In the genomic region with DNA sequence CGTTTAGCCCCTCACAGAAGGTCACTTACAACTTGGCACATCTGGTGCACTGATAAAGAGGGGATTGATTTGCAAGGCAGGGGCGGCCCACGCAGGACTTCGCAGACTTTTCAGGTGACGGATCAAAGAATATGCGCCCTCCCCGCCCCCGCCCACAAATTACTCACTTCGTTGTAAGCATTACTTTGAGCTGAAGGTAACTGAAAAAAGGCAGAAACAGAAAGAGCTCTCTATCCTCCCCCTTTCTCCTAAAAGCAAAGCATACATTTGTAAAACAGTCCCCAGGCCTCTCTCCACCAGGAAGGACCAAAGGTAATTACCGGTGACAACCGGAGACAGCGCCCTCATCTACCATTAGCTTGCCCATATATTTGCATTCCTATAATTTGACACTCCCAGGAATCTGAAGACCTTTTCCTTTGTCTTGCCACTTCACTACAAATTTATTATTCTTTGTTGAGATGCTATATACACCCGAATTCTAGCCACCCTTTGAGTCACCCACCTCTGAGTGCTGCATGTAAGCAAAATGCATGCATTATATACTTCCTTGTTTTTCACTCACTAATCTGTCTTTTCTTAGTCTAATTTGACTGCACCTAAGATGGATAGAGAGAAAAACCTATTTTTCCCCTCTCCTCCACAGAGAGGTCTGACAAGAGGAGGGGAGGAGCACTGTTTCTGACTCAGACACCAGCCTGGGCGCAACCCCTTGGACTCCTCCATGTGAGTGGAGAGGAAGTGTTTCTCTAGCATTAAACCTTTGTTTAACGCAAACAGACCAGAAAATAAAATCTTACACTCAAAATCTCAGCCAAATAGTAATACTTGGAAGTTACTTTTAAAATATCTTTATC, we compare ENCODE assay signal across 12 cellular contexts.
DNase-seq lines count a peak whose midpoint lies in the region; ATAC-seq and TF ChIP-seq lines count a peak whose summit lies in the region.
"Had no signal": no experiment of that assay in that cellular context is flagged by ENCODE, and none has a peak within 500 bp of the region (broad histone marks: within the 10 kb centered on the region; RNA-seq: fewer than 3 reads in every experiment).

No MANE protein-coding gene starts in this region.

- H3K4me3 ChIP-seq in Loucy (ENCODE audit: low read length, poor library complexity, severe bottlenecking) = no peak overlapping the region
- H3K4me3 ChIP-seq: ovary had no signal

- no peaks in the 10 kb centered on the region for H3K27me3 ChIP-seq in Loucy (ENCODE audit: insufficient read depth, low read length, poor library complexity, severe bottlenecking)
- H3K27me3 ChIP-seq: ovary had no signal

- H3K9ac ChIP-seq in Loucy (ENCODE audit: low read depth, low read length, poor library complexity, severe bottlenecking) = no peak overlapping the region

- H2AFZ ChIP-seq in Loucy (ENCODE audit: low read length) = peak overlapping the region; percentile 84

- peak; percentile 32 for DNase-seq in activated T-cell treated with anti-CD3 and anti-CD28 coated beads for 24 hours (ENCODE audit: low read depth)
- peak; percentile 29 for DNase-seq in iPS-NIHi11 (ENCODE audit: low spot score)
- DNase-seq in stimulated activated CD4-positive, alpha-beta T cell treated with anti-CD3 and anti-CD28 coated beads, TNF-alpha, amount 100 ng/mL, for 4 hours (ENCODE audit: low read depth in 3 of 3) = peak; percentile 34 to 48 (median 35)
- DNase-seq in GDM1 (lab: John Stamatoyannopoulos, UW) = no peak
- DNase-seq in SK-N-DZ (ENCODE audit: low spot score) = no peak
- DNase-seq: DND-41; effector CD4-positive, alpha-beta T cell; NCI-H2081; ovary had no signal

- H4K20me1 ChIP-seq in Loucy (ENCODE audit: insufficient read depth, low read length, poor library complexity, severe bottlenecking) = no peaks in the 10 kb centered on the region

- H3K79me2 ChIP-seq in Loucy (ENCODE audit: insufficient read depth, low read length) = no peaks in the 10 kb centered on the region

- no peaks in the 10 kb centered on the region for H3F3A ChIP-seq in Loucy (ENCODE audit: low read depth)

- ATAC-seq in GM18505 (IDR thresholded peaks at IDR 0.05; ENCODE audit: unreplicated experiment) = no peak
- no peak for ATAC-seq in GM19324 (IDR thresholded peaks at IDR 0.05; ENCODE audit: low FRiP score, unreplicated experiment)

- no peak for TF ChIP-seq CTCF in Loucy (conservative IDR thresholded peaks at IDR 0.05; ENCODE audit: low read length)

- H3K4me1 ChIP-seq in Loucy (ENCODE audit: insufficient read depth, low read length, poor library complexity, severe bottlenecking) = peaks cover 18% of the 10 kb centered on the region

- H3K4me2 ChIP-seq in Loucy (ENCODE audit: low read depth, low read length, poor library complexity, severe bottlenecking) = no peak overlapping the region

- no peak for TF ChIP-seq POLR2A in GM18505 (IDR thresholded peaks at IDR 0.05; ENCODE audit: borderline replicate concordance, extremely low read depth, insufficient read depth, insufficient read length)

- no peaks in the 10 kb centered on the region for H3K36me3 ChIP-seq in Loucy (ENCODE audit: insufficient read depth, low read length)
- H3K36me3 ChIP-seq: ovary had no signal

- H3K9me3 ChIP-seq in Loucy (ENCODE audit: insufficient read depth, low read depth, low read length) = no peaks in the 10 kb centered on the region
- H3K9me3 ChIP-seq: ovary had no signal

- H3K9me2 ChIP-seq in Loucy (replicated peaks; ENCODE audit: low read depth, low read length) = no peaks in the 10 kb centered on the region

Comparison
In these comparisons a context has a peak if more than half of its experiments do, and no peak if none do; other contexts are left out.
1. DNase-seq: peak in activated T-cell treated with anti-CD3 and anti-CD28 coated beads for 24 hours (single experiment), iPS-NIHi11 (single experiment) and stimulated activated CD4-positive, alpha-beta T cell treated with anti-CD3 and anti-CD28 coated beads, TNF-alpha, amount 100 ng/mL, for 4 hours (3 of 3); none in GDM1 (single experiment) and SK-N-DZ (single experiment).